In the genomic region with DNA sequence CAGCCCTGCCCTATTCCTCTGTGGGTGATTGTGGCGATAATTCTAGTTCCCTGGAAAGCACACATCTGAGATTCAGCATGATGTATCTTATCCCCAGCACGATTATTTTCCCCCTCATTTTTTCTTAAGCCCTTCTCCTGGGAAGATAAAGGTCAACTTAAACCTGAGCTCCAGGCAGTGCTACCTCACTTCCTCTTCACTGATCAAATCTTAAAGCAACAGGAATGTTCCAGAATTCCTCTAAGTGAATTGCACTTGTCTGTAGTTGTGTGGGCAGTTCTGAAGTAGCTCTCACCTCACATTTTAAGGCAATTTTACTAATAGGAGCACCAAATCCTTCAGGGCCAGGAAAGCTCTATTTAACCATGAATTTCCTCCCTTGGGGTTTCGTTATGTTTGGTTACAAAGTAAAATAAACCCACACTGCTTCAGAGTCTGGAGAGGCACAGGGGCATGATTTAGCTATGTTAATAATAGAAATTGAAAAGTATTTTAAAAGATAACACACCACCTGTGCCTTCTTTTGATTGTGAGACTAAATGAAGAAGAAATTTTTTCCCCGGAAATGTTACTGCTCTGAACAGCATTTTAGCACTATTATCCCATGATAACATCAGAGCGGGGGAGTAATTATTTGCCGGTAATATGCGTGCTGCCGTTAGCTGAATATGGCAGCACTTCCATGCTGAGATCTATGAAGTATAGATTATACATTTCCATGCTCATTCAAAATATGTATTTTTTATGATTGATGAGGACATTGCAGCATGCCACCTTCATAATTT, we compare ENCODE assay signal across 12 cellular contexts.
DNase-seq lines count a peak whose midpoint lies in the region; ATAC-seq and TF ChIP-seq lines count a peak whose summit lies in the region.
"Had no signal": no experiment of that assay in that cellular context is flagged by ENCODE, and none has a peak within 500 bp of the region (broad histone marks: within the 10 kb centered on the region; RNA-seq: fewer than 3 reads in every experiment).

No MANE protein-coding gene starts in this region.

- no peaks in the 10 kb centered on the region; the same call in 1 of the 2 replicates for H3K9me2 ChIP-seq in GM23338 (ENCODE audit: insufficient read depth)

- H2BK120ac ChIP-seq in mesendoderm (ENCODE audit: low read depth, low read length): no peak overlapping the region

- no peaks in the 10 kb centered on the region for H3K36me3 ChIP-seq in GM23338 (ENCODE audit: insufficient read depth)
- no peaks in the 10 kb centered on the region for H3K36me3 ChIP-seq in mesendoderm (ENCODE audit: control insufficient read depth, insufficient read depth, low read length)
- H3K36me3 ChIP-seq in aorta (ENCODE audit: control insufficient read depth in 1 of 2, insufficient read depth in 2 of 2, low read length in 1 of 2): no peaks in the 10 kb centered on the region
- no peaks in the 10 kb centered on the region for H3K36me3 ChIP-seq in uterus

- H3K36me3 Mint-ChIP-seq in GM23338 (ENCODE audit: low read depth): no peaks in the 10 kb centered on the region
- H3K36me3 Mint-ChIP-seq: CD8-positive, alpha-beta memory T cell had no signal

- H3K4me2 ChIP-seq in GM23338: no peak overlapping the region
- H3K4me2 ChIP-seq in mesendoderm (ENCODE audit: low read length): no peak overlapping the region

- no peaks in the 10 kb centered on the region for H4K20me1 ChIP-seq in GM23338 (replicated peaks; ENCODE audit: insufficient read depth)

- no peak overlapping the region for H2BK15ac ChIP-seq in mesendoderm (replicated peaks; ENCODE audit: low read depth)

- no peaks in the 10 kb centered on the region for H3K79me1 ChIP-seq in mesendoderm (ENCODE audit: low read length)

- intact Hi-C loops in aorta (cut with DNase I) (no loop called here), uterus (cut with DNase I; ENCODE audit: low total_unique reads) (no loop called here), posterior vena cava (cut with DNase I) (no loop called here)

- H3K9me3 Mint-ChIP-seq in GM23338: no peaks in the 10 kb centered on the region

- H2AFZ ChIP-seq in GM23338: no peak overlapping the region

- H3K27ac ChIP-seq in GM23338 (ENCODE audit: low read depth): no peak overlapping the region
- H3K27ac ChIP-seq in coronary artery: peak overlapping the region; percentile 33 to 34
- H3K27ac ChIP-seq in mesendoderm (ENCODE audit: low read depth, low read length): no peak overlapping the region
- H3K27ac ChIP-seq in aorta (ENCODE audit: low read depth in 1 of 2, low read length in 2 of 2): peak overlapping the region; percentile 1 to 4
- H3K27ac ChIP-seq in uterus: no peak overlapping the region

- H3K4me1 ChIP-seq in GM23338 (ENCODE audit: insufficient read depth) (no peaks in the 10 kb centered on the region), mesendoderm (ENCODE audit: control insufficient read depth, low read depth, low read length) (no peaks in the 10 kb centered on the region), aorta (ENCODE audit: control insufficient read depth in 1 of 2, insufficient read depth in 2 of 2, low read length in 2 of 2) (peaks cover 0 to 11% of the 10 kb centered on the region in 2 donors), uterus (no peaks in the 10 kb centered on the region)
- H3K4me1 ChIP-seq: Caco-2 had no signal

- H3K56ac ChIP-seq in mesendoderm (ENCODE audit: low read length): no peak overlapping the region

- WGBS in mesendoderm (ENCODE audit: extremely low coverage, insufficient coverage, low lambda C conversion rate): no CpG with 5 or more reads among the region's 8 CpGs
- WGBS in aorta, 2 donors: 30 to 37% methylated on average over 8 of the region's 8 CpGs

- H3K27me3 Mint-ChIP-seq in GM23338 (ENCODE audit: insufficient read depth, low read depth, poor library complexity): no peaks in the 10 kb centered on the region

- no peaks in the 10 kb centered on the region for H3K27me3 ChIP-seq in GM23338 (ENCODE audit: insufficient read depth)
- no peaks in the 10 kb centered on the region for H3K27me3 ChIP-seq in mesendoderm (ENCODE audit: insufficient read depth, low read length, poor library complexity)
- H3K27me3 ChIP-seq in aorta (ENCODE audit: control insufficient read depth in 1 of 2, insufficient read depth in 2 of 2, low read length in 1 of 2): no peaks in the 10 kb centered on the region
- no peaks in the 10 kb centered on the region for H3K27me3 ChIP-seq in uterus

- H3K9me3 ChIP-seq in aorta (ENCODE audit: control insufficient read depth, low read length) (no peaks in the 10 kb centered on the region), uterus (no peaks in the 10 kb centered on the region)
- H3K9me3 ChIP-seq: Caco-2 had no signal

- H4K8ac ChIP-seq in mesendoderm (ENCODE audit: low read depth, low read length): no peak overlapping the region

- ATAC-seq in GM23338 (no peak), aorta (ENCODE audit: low FRiP score) (no peak)

- TF ChIP-seq POLR2A in uterus (IDR thresholded peaks at IDR 0.05): no peak
- TF ChIP-seq POLR2A in erythroblast (IDR thresholded peaks at IDR 0.05; ENCODE audit: low read length): no peak

- H4K5ac ChIP-seq in mesendoderm (ENCODE audit: low read length): no peak overlapping the region

- no peak overlapping the region for H3K23ac ChIP-seq in mesendoderm (ENCODE audit: low read length)

- no peak overlapping the region for H3K4ac ChIP-seq in mesendoderm (ENCODE audit: low read depth, low read length)

- TF ChIP-seq CTCF in GM23338 (conservative IDR thresholded peaks at IDR 0.05; ENCODE audit: low read depth in 2 of 2): no peak
- TF ChIP-seq CTCF in coronary artery (IDR thresholded peaks at IDR 0.05): no peak
- no peak for TF ChIP-seq CTCF in uterus (IDR thresholded peaks at IDR 0.05)

- H3F3A ChIP-seq in GM23338 (replicated peaks; ENCODE audit: low read depth): no peaks in the 10 kb centered on the region

- H2BK5ac ChIP-seq in mesendoderm (ENCODE audit: low read length): no peak overlapping the region

- H3K9ac ChIP-seq in mesendoderm (ENCODE audit: low read length): no peak overlapping the region

- H2AK5ac ChIP-seq in mesendoderm (ENCODE audit: low read length): no peak overlapping the region

- peak overlapping the region; percentile 72; the same call in 1 of the 2 replicates for H3K27ac Mint-ChIP-seq in GM23338
- H3K27ac Mint-ChIP-seq: B cell had no signal

- H3K4me3 ChIP-seq in GM23338 (no peak overlapping the region), coronary artery (peak overlapping the region; percentile 32), mesendoderm (ENCODE audit: low read length) (no peak overlapping the region), aorta (ENCODE audit: low read length in 2 of 2) (no peak overlapping the region), uterus (no peak overlapping the region)

- DNase-seq in GM23338 (ENCODE audit: low spot score) (no peak), coronary artery (ENCODE audit: low spot score) (no peak), mesendoderm (peak; percentile 52), aorta (no peak), uterus (no peak), posterior vena cava (ENCODE audit: low spot score) (no peak), erythroblast (lab: John Stamatoyannopoulos, UW) (no peak)
- DNase-seq: Caco-2; CD8-positive, alpha-beta memory T cell; DND-41; GDM1 had no signal

- no peak overlapping the region for H3K18ac ChIP-seq in mesendoderm (ENCODE audit: low read length)

- H3K4me3 Mint-ChIP-seq in GM23338: no peak overlapping the region
- H3K4me3 Mint-ChIP-seq: B cell; CD8-positive, alpha-beta memory T cell had no signal

- peaks cover 5% of the 10 kb centered on the region; the same call in 2 of the 3 replicates for H3K4me1 Mint-ChIP-seq in GM23338
- H3K4me1 Mint-ChIP-seq: B cell; CD8-positive, alpha-beta memory T cell had no signal

- H3K79me2 ChIP-seq in GM23338 (replicated peaks; ENCODE audit: insufficient read depth) (no peaks in the 10 kb centered on the region), mesendoderm (ENCODE audit: control insufficient read depth, insufficient read depth, low read length) (no peaks in the 10 kb centered on the region)

TF ChIP-seq in GM23338, 12 proteins besides CTCF, POLR2A, EP300 and RAD21:
- TF ChIP-seq ZNF114 (CRISPR knock-in tag; IDR thresholded peaks at IDR 0.05) (no peak), POLR2AphosphoS5 (IDR thresholded peaks at IDR 0.05; ENCODE audit: low read depth) (no peak)

Comparison
In these comparisons a context has a peak if more than half of its experiments do, and no peak if none do; other contexts are left out.
1. H3K27ac ChIP-seq: peak in coronary artery (2 of 2) and aorta (2 of 2); none in GM23338 (single experiment), mesendoderm (single experiment) and uterus (0 of 2).